In genomic region chr2:239835056-239835455, GRCh38 we compare ENCODE assay signal across 22 cellular contexts.
"Had no signal": no experiment of that assay in that cellular context is flagged by ENCODE, and none has a peak within 500 bp of the region (broad histone marks: within the 10 kb centered on the region; RNA-seq: fewer than 3 reads in every experiment).

No MANE protein-coding gene starts in this region.

- H3K27ac ChIP-seq: dorsolateral prefrontal cortex, gastrocnemius medialis, heart right ventricle, left lung, lower lobe of right lung, parathyroid adenoma, psoas muscle, tibial nerve had no signal

- H3K27me3 ChIP-seq: dorsolateral prefrontal cortex, gastrocnemius medialis, left lung, tibial nerve had no signal

- H3K36me3 Mint-ChIP-seq: naive B cell; stimulated activated effector memory CD8-positive, alpha-beta T cell treated with anti-CD3 and anti-CD28 coated beads, Interleukin-12 subunit alpha, Interleukin-12 subunit beta, amount 100 ng/mL, for 72 hours had no signal

- H3K4me1 ChIP-seq: gastrocnemius medialis, psoas muscle, tibial nerve had no signal

- H3K4me3 ChIP-seq: dorsolateral prefrontal cortex, gastrocnemius medialis, heart right ventricle, left lung, lower lobe of right lung, psoas muscle, smooth muscle cell, tibial nerve had no signal

- H3K9me3 Mint-ChIP-seq: central memory CD8-positive, alpha-beta T cell; stimulated activated effector memory CD8-positive, alpha-beta T cell treated with anti-CD3 and anti-CD28 coated beads, Interleukin-12 subunit alpha, Interleukin-12 subunit beta, amount 100 ng/mL, for 72 hours had no signal

- H3K9me3 ChIP-seq: gastrocnemius medialis, psoas muscle had no signal

- ATAC-seq: esophagus mucosa; gastrocnemius medialis; heart right ventricle; left lung; lower lobe of right lung; psoas muscle; stimulated activated effector memory CD8-positive, alpha-beta T cell treated with anti-CD3 and anti-CD28 coated beads, Interleukin-12 subunit alpha, Interleukin-12 subunit beta, amount 100 ng/mL, for 72 hours; stimulated activated naive CD8-positive, alpha-beta T cell treated with anti-CD3 and anti-CD28 coated beads, Interleukin-15, Interleukin-2, amounts not matched to agents 100 U/mL and 50 U/mL, for 24 hours had no signal

- H3K36me3 ChIP-seq: gastrocnemius medialis, heart right ventricle, left lung, lower lobe of right lung, tibial nerve had no signal

- H3K27ac Mint-ChIP-seq: naive B cell; nephron; stimulated activated effector memory CD8-positive, alpha-beta T cell treated with anti-CD3 and anti-CD28 coated beads, Interleukin-12 subunit alpha, Interleukin-12 subunit beta, amount 100 ng/mL, for 72 hours had no signal

- DNase-seq: cortex of kidney; effector CD8-positive, alpha-beta T cell; gastrocnemius medialis; heart right ventricle; hypothalamus; lower lobe of right lung; mesenchymal stem cell; naive B cell; occipital lobe; psoas muscle; stimulated activated CD4-positive, alpha-beta T cell treated with anti-CD3 and anti-CD28 coated beads, Interleukin-4, amount 100 ng/mL, for 1 hour; stimulated activated CD8-positive, alpha-beta memory T cell treated with anti-CD3 and anti-CD28 coated beads, Interleukin-4, amount 100 ng/mL, for 48 hours; stimulated activated naive CD8-positive, alpha-beta T cell treated with anti-CD3 and anti-CD28 coated beads, Interleukin-15, Interleukin-2, amounts not matched to agents 100 U/mL and 50 U/mL, for 24 hours had no signal

- H3K4me1 Mint-ChIP-seq: central memory CD8-positive, alpha-beta T cell; naive B cell; stimulated activated effector memory CD8-positive, alpha-beta T cell treated with anti-CD3 and anti-CD28 coated beads, Interleukin-12 subunit alpha, Interleukin-12 subunit beta, amount 100 ng/mL, for 72 hours had no signal

- H3K4me3 Mint-ChIP-seq: central memory CD8-positive, alpha-beta T cell; naive B cell; nephron; stimulated activated effector memory CD8-positive, alpha-beta T cell treated with anti-CD3 and anti-CD28 coated beads, Interleukin-12 subunit alpha, Interleukin-12 subunit beta, amount 100 ng/mL, for 72 hours had no signal
